ENCODE assay signal across 1 cellular context in the genomic region with DNA sequence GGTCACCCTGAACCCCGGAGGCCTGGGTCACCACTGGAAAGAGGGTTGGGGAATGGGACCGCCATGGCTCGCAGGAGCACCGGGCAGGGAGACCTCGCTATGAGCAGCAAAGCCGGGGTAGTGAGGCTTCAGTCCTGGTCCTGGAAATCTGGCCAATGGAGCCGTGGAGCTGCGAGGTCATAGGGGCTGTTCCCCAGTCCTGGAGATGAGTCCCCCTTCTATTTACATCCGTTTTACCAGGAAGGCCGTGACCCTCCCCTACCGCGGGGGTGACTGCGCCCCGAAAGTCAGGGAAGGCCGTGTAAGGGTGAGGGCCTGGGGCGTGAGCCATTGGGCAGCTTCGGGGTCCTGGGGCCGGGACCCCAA.
TF ChIP-seq lines count a peak whose summit lies in the region.

No MANE protein-coding gene starts in this region.

TF ChIP-seq in HCT116, 20 proteins besides CTCF, POLR2A, EP300 and RAD21 (continued from another document):
- TF ChIP-seq SIN3A (IDR thresholded peaks at IDR 0.05; ENCODE audit: low read depth) (no peak), JUND (IDR thresholded peaks at IDR 0.05) (no peak), ELF1 (IDR thresholded peaks at IDR 0.05; ENCODE audit: borderline replicate concordance, low read depth) (no peak), FOSL1 (IDR thresholded peaks at IDR 0.05; ENCODE audit: low read depth) (no peak), ZFX (IDR thresholded peaks at IDR 0.05) (no peak), EZH2phosphoT487 (IDR thresholded peaks at IDR 0.05; ENCODE audit: borderline replicate concordance) (no peak), REST (IDR thresholded peaks at IDR 0.05; ENCODE audit: low read depth) (no peak), CEBPB (IDR thresholded peaks at IDR 0.05; ENCODE audit: low read depth) (no peak), ZNF274 (IDR thresholded peaks at IDR 0.05; ENCODE audit: low read depth, low read length) (no peak), SP1 (IDR thresholded peaks at IDR 0.05; ENCODE audit: low read depth) (no peak), EZH2 (IDR thresholded peaks at IDR 0.05) (no peak)
- TF ChIP-seq, protein P1, sequence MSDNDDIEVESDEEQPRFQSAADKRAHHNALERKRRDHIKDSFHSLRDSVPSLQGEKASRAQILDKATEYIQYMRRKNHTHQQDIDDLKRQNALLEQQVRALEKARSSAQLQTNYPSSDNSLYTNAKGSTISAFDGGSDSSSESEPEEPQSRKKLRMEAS (IDR thresholded peaks at IDR 0.05) = no peak
- TF ChIP-seq, protein P2, sequence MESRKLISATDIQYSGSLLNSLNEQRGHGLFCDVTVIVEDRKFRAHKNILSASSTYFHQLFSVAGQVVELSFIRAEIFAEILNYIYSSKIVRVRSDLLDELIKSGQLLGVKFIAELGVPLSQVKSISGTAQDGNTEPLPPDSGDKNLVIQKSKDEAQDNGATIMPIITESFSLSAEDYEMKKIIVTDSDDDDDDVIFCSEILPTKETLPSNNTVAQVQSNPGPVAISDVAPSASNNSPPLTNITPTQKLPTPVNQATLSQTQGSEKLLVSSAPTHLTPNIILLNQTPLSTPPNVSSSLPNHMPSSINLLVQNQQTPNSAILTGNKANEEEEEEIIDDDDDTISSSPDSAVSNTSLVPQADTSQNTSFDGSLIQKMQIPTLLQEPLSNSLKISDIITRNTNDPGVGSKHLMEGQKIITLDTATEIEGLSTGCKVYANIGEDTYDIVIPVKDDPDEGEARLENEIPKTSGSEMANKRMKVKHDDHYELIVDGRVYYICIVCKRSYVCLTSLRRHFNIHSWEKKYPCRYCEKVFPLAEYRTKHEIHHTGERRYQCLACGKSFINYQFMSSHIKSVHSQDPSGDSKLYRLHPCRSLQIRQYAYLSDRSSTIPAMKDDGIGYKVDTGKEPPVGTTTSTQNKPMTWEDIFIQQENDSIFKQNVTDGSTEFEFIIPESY (IDR thresholded peaks at IDR 0.05; ENCODE audit: extremely low read depth, insufficient replicate concordance, low read length) = no peak
- TF ChIP-seq, protein P3, sequence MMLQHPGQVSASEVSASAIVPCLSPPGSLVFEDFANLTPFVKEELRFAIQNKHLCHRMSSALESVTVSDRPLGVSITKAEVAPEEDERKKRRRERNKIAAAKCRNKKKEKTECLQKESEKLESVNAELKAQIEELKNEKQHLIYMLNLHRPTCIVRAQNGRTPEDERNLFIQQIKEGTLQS (IDR thresholded peaks at IDR 0.05) = no peak
